33 cellular contexts compared by ENCODE assay signal in the genomic region with DNA sequence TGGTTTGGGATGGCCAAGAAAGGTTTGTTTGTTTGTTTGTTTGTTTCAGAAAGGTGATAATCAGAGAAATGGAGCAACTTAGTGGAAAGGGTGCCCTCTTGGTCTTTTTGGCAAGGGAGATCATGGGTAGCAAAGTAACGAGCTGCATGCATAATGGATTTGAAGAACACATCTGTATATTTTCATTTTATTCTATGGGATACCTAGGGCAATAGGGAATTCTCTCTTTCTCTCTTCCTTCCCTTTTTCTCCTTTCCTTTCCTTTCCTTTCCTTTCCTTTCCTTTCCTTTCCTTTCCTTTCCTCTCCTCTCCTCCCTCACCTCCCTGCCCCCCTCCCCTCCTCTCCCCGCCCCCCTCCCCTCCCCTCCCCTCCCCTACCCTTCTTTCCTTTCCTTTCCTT.
"Had no signal": no experiment of that assay in that cellular context is flagged by ENCODE, and none has a peak within 500 bp of the region (broad histone marks: within the 10 kb centered on the region; RNA-seq: fewer than 3 reads in every experiment).

No MANE protein-coding gene starts in this region.

- ATAC-seq: activated naive CD4-positive, alpha-beta T cell treated with anti-CD3 and anti-CD28 coated beads, Interleukin-2, amount 50 U/mL, for 72 hours; activated naive CD8-positive, alpha-beta T cell treated with anti-CD3 and anti-CD28 coated beads, Interleukin-2, amount 50 U/mL, for 24 hours; activated T-cell treated with anti-CD3 and anti-CD28 coated beads, Interleukin-2, amount 50 U/mL, for 4 hours; activated T-cell treated with anti-CD3 and anti-CD28 coated beads, Interleukin-2, amount 50 U/mL, for 72 hours; activated T-helper 17 cell treated with anti-CD3 and anti-CD28 coated beads, Interleukin-2, amount 50 U/mL, for 72 hours; body of pancreas had no signal

- DNase-seq: activated effector memory CD4-positive, alpha-beta T cell treated with anti-CD3 and anti-CD28 coated beads, Interleukin-2, amount 50 U/mL, for 16 hours; activated effector memory CD4-positive, alpha-beta T cell treated with Interleukin-2 at 50 U/mL for 16 hours; activated gamma-delta T cell; activated gamma-delta T cell treated with Interleukin-2 at 50 U/mL for 16 hours; activated naive CD4-positive, alpha-beta T cell; activated naive CD4-positive, alpha-beta T cell treated with anti-CD3 and anti-CD28 coated beads for 36 hours; activated naive CD4-positive, alpha-beta T cell treated with anti-CD3 and anti-CD28 coated beads, Interleukin-2, amount 10 ng/mL, durations not matched to agents 7 days and 5 days; activated naive CD4-positive, alpha-beta T cell treated with anti-CD3 and anti-CD28 coated beads, Interleukin-2, amount 50 U/mL, for 16 hours; activated naive CD4-positive, alpha-beta T cell treated with Interleukin-2 at 50 U/mL for 16 hours; activated naive CD8-positive, alpha-beta T cell treated with anti-CD3 and anti-CD28 coated beads for 36 hours; activated naive CD8-positive, alpha-beta T cell treated with anti-CD3 and anti-CD28 coated beads, Interleukin-2, amount 10 ng/mL, durations not matched to agents 7 days and 5 days; activated naive CD8-positive, alpha-beta T cell treated with anti-CD3 and anti-CD28 coated beads, Interleukin-2, amount 50 U/mL, for 24 hours; activated T-cell treated with anti-CD3 and anti-CD28 coated beads, Interleukin-2, amount 50 U/mL, for 24 hours; activated T-cell treated with anti-CD3 and anti-CD28 coated beads, Interleukin-2, amount 50 U/mL, for 4 hours; activated T-cell treated with anti-CD3 and anti-CD28 coated beads, Interleukin-2, amount 50 U/mL, for 48 hours; activated T-cell treated with anti-CD3 and anti-CD28 coated beads, Interleukin-2, amount 50 U/mL, for 72 hours; adrenal gland; amniotic stem cell; amygdala; anterior cingulate cortex; aorta; body of pancreas; brain microvascular endothelial cell; caudate nucleus; central memory CD4-positive, alpha-beta T cell; cerebellar nuclear complex had no signal

- H3K4me3 ChIP-seq: adrenal gland, ascending aorta, body of pancreas, breast epithelium, cardiac muscle cell had no signal

- FAIRE-seq: astrocyte, bronchial epithelial cell had no signal

- H3K9me3 ChIP-seq: adrenal gland, ascending aorta, body of pancreas, breast epithelium had no signal

- H3K27ac ChIP-seq: adrenal gland, ascending aorta, body of pancreas, brain microvascular endothelial cell, breast epithelium, cardiac muscle cell had no signal

- H3K27me3 ChIP-seq: adrenal gland, ascending aorta, body of pancreas, brain microvascular endothelial cell, breast epithelium, cardiac muscle cell had no signal

- H3K4me1 ChIP-seq: adrenal gland, ascending aorta, body of pancreas, breast epithelium had no signal

- H3K36me3 ChIP-seq: adrenal gland, ascending aorta, brain microvascular endothelial cell, breast epithelium, cardiac muscle cell had no signal
